8 cellular contexts compared by ENCODE assay signal in genomic region chr20:44959082-44959895, GRCh38. TPM values are rescaled to one million over a fixed set of nuclear protein-coding genes. Genes with fewer than 3 reads are reported as not detected.
DNase-seq lines count a peak whose midpoint lies in the region.

No MANE protein-coding gene starts in this region.

- H3K27ac ChIP-seq in HUES64 (ENCODE audit: low read depth, low read length), result no peak overlapping the region

- DNase-seq in DMS 273 (lab: John Stamatoyannopoulos, UW; ENCODE audit: unreplicated experiment) (peak; percentile 56), DMS 273 treated with DMSO at 0.1 percent for 48 hours (lab: John Stamatoyannopoulos, UW) (no peak), dedifferentiated amniotic fluid mesenchymal stem cell (ENCODE audit: extremely low spot score) (peak; percentile 61), medulla oblongata (ENCODE audit: extremely low spot score) (peak; percentile 55), NCI-H2029 treated with DMSO at 0.1 percent for 48 hours (lab: John Stamatoyannopoulos, UW) (no peak)
- peak in 3 of 4 experiments; percentile 17 to 23 (median 19) for DNase-seq in activated CD4-positive, CD25-positive, alpha-beta regulatory T cell (lab: John Stamatoyannopoulos, UW)
- DNase-seq in stimulated activated CD8-positive, alpha-beta memory T cell treated with anti-CD3 and anti-CD28 coated beads, Interleukin-15, amount 100 ng/mL, for 4 hours (ENCODE audit: low read depth in 2 of 2), result peak; percentile 53 to 80

- H3K36me3 ChIP-seq in HUES64 (ENCODE audit: insufficient read depth, low read length), result peaks cover 30% of the 10 kb centered on the region

- 29% methylated on average over 15 of the region's 15 CpGs for WGBS in HUES64

- peaks cover 28% of the 10 kb centered on the region for H3K27me3 ChIP-seq in HUES64 (ENCODE audit: insufficient read depth, low read length)

- peak overlapping the region; percentile 77 for H3K4me3 ChIP-seq in HUES64 (ENCODE audit: low read length)

- no peaks in the 10 kb centered on the region for H3K9me3 ChIP-seq in HUES64 (ENCODE audit: insufficient read depth, low read depth, low read length)

- peaks cover 23% of the 10 kb centered on the region for H3K4me1 ChIP-seq in HUES64 (ENCODE audit: insufficient read depth, low read length)

- peak overlapping the region; percentile 75 for H3K9ac ChIP-seq in HUES64 (ENCODE audit: low read depth, low read length)

RNA-seq across cellular contexts. Expression of gene TOMM34, which starts 0.9 kb away (rescaled TPM):
- 38.0 TPM for polyA plus RNA-seq in HUES64 (2013, experiment 1 of 2)
- 44.1 TPM for polyA plus RNA-seq in HUES64 (2013, experiment 2 of 2)

RNA-seq across cellular contexts. Expression of gene STK4, which starts 7.0 kb away (rescaled TPM):
- polyA plus RNA-seq in HUES64 (2013, experiment 1 of 2), result 20.1 TPM
- 19.5 TPM for polyA plus RNA-seq in HUES64 (2013, experiment 2 of 2)

RNA-seq across cellular contexts. Expression of gene PABPC1L, which starts 49.4 kb away (rescaled TPM):
- 30.5 TPM for polyA plus RNA-seq in HUES64 (2013, experiment 1 of 2)
- 25.5 TPM for polyA plus RNA-seq in HUES64 (2013, experiment 2 of 2)

Comparison
In these comparisons a context has a peak if more than half of its experiments do, and no peak if none do; other contexts are left out.
1. DNase-seq: peak in DMS 273 (single experiment), activated CD4-positive, CD25-positive, alpha-beta regulatory T cell (3 of 4), dedifferentiated amniotic fluid mesenchymal stem cell (single experiment), medulla oblongata (single experiment) and stimulated activated CD8-positive, alpha-beta memory T cell treated with anti-CD3 and anti-CD28 coated beads, Interleukin-15, amount 100 ng/mL, for 4 hours (2 of 2); none in DMS 273 treated with DMSO at 0.1 percent for 48 hours (single experiment) and NCI-H2029 treated with DMSO at 0.1 percent for 48 hours (single experiment).